ENCODE assay signal across 25 cellular contexts in the genomic region with DNA sequence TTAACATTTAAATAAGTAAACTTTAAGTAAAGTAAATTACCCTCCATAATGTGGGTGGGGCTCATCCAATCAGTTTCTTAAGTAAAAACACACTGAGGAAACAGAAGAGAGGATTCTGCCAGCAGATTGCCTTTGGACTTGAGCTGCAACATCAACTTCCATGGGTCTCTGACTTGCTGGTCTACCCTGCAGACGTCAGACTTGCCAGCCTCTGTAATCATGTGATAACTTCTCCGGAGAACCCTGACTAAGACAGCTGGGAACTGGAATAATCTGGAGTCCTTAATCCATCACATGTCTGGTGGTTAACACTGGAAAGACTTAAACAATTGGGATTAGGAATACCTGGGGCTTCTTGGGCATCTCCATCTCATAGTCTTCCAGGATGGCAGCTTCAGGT. TPM values are rescaled to one million over a fixed set of nuclear protein-coding genes. Genes with fewer than 3 reads are reported as not detected.
DNase-seq lines count a peak whose midpoint lies in the region; ATAC-seq and TF ChIP-seq lines count a peak whose summit lies in the region.
"Had no signal": no experiment of that assay in that cellular context is flagged by ENCODE, and none has a peak within 500 bp of the region (broad histone marks: within the 10 kb centered on the region; RNA-seq: fewer than 3 reads in every experiment).

No MANE protein-coding gene starts in this region.

- TF ChIP-seq CTCF in WERI-Rb-1 (IDR thresholded peaks at IDR 0.05; ENCODE audit: low read depth, low read length): no peak

- no peaks in the 10 kb centered on the region for H3K9me3 Mint-ChIP-seq in activated CD4-positive, alpha-beta T cell treated with anti-CD3 and anti-CD28 coated beads, Interleukin-2, amount 10 ng/mL, durations not matched to agents 24 days and 14 days
- H3K9me3 Mint-ChIP-seq: CD8-positive, alpha-beta T cell had no signal

- DNase-seq in activated CD4-positive, alpha-beta T cell treated with anti-CD3 and anti-CD28 coated beads, Interleukin-2, amount 10 ng/mL, durations not matched to agents 24 days and 14 days: peak; percentile 30
- no peak for DNase-seq in activated CD4-positive, alpha-beta T cell treated with anti-CD3 and anti-CD28 coated beads for 4 hours
- peak; percentile 29 for DNase-seq in WERI-Rb-1
- DNase-seq in left colon: no peak
- DNase-seq in OCI-M2 (lab: John Stamatoyannopoulos, UW; ENCODE audit: unreplicated experiment): no peak
- DNase-seq in activated T-cell treated with anti-CD3 and anti-CD28 coated beads for 4 hours: no peak
- DNase-seq: 8988T; AML-193; C1 segment of cervical spinal cord; Calu3; CD8-positive, alpha-beta T cell; DMS79; GM23248; HCEC 1CT; NCI-H1105; NCI-H146; NCI-H2029 treated with DMSO at 0.1 percent for 48 hours; NCI-H226; NCI-H510A treated with DMSO at 0.1 percent for 48 hours; NCI-H748 treated with DMSO at 0.1 percent for 48 hours; RPMI8226; SHP77; SW 1271 had no signal

- intact Hi-C loops in activated CD4-positive, alpha-beta T cell treated with anti-CD3 and anti-CD28 coated beads, Interleukin-2, amount 10 ng/mL, durations not matched to agents 24 days and 14 days (cut with micrococcal nuclease): no loop called here
- intact Hi-C loops in left colon (cut with DNase I, micrococcal nuclease): no loop called here

- H3K27me3 Mint-ChIP-seq in activated CD4-positive, alpha-beta T cell treated with anti-CD3 and anti-CD28 coated beads, Interleukin-2, amount 10 ng/mL, durations not matched to agents 24 days and 14 days: peaks cover 29% of the 10 kb centered on the region

- no peaks in the 10 kb centered on the region for H3K4me1 Mint-ChIP-seq in activated CD4-positive, alpha-beta T cell treated with anti-CD3 and anti-CD28 coated beads, Interleukin-2, amount 10 ng/mL, durations not matched to agents 24 days and 14 days

- H3K36me3 ChIP-seq in WERI-Rb-1: no peaks in the 10 kb centered on the region

- no peak overlapping the region for H3K27ac Mint-ChIP-seq in activated CD4-positive, alpha-beta T cell treated with anti-CD3 and anti-CD28 coated beads, Interleukin-2, amount 10 ng/mL, durations not matched to agents 24 days and 14 days
- H3K27ac Mint-ChIP-seq: CD8-positive, alpha-beta T cell had no signal

- peak; percentile 22 for ATAC-seq in left colon
- no peak for ATAC-seq in GM21576 (IDR thresholded peaks at IDR 0.05; ENCODE audit: unreplicated experiment)
- ATAC-seq: CD8-positive, alpha-beta T cell had no signal

- no peak overlapping the region for H3K4me3 ChIP-seq in WERI-Rb-1 (ENCODE audit: low read depth, low read length)
- H3K4me3 ChIP-seq: GM23248, SK-N-MC had no signal

- no peaks in the 10 kb centered on the region for H3K9me3 ChIP-seq in WERI-Rb-1 (ENCODE audit: severe bottlenecking)

- no peaks in the 10 kb centered on the region for H3K36me3 Mint-ChIP-seq in activated CD4-positive, alpha-beta T cell treated with anti-CD3 and anti-CD28 coated beads, Interleukin-2, amount 10 ng/mL, durations not matched to agents 24 days and 14 days (ENCODE audit: low read depth)
- H3K36me3 Mint-ChIP-seq: CD8-positive, alpha-beta T cell had no signal

- H3K4me3 Mint-ChIP-seq in activated CD4-positive, alpha-beta T cell treated with anti-CD3 and anti-CD28 coated beads, Interleukin-2, amount 10 ng/mL, durations not matched to agents 24 days and 14 days: no peak overlapping the region
- H3K4me3 Mint-ChIP-seq: CD8-positive, alpha-beta T cell had no signal

- no peaks in the 10 kb centered on the region for H3K27me3 ChIP-seq in WERI-Rb-1 (ENCODE audit: insufficient read depth, low read depth, severe bottlenecking)

- H3K27ac ChIP-seq in WERI-Rb-1: no peak overlapping the region
- H3K27ac ChIP-seq: GM23248, SK-N-MC had no signal

RNA-seq across cellular contexts. Expression of a gene that starts 13.2 kb away (rescaled TPM):
- total RNA-seq in activated CD4-positive, alpha-beta T cell treated with anti-CD3 and anti-CD28 coated beads, Interleukin-2, amount 10 ng/mL, durations not matched to agents 24 days and 14 days: 35.0 and 43.6 TPM in 2 replicates
- 10 to 100 TPM; 47.7 to 49.7 TPM for total RNA-seq in left colon

RNA-seq across cellular contexts. Expression of a gene that starts 59.4 kb away (rescaled TPM):
- total RNA-seq in activated CD4-positive, alpha-beta T cell treated with anti-CD3 and anti-CD28 coated beads, Interleukin-2, amount 10 ng/mL, durations not matched to agents 24 days and 14 days: 69.2 and 77.2 TPM in 2 replicates
- 10 to 100 TPM; 22.9 to 32.7 TPM for total RNA-seq in left colon

Comparison
In these comparisons a context has a peak if more than half of its experiments do, and no peak if none do; other contexts are left out.
1. DNase-seq: peak in activated CD4-positive, alpha-beta T cell treated with anti-CD3 and anti-CD28 coated beads, Interleukin-2, amount 10 ng/mL, durations not matched to agents 24 days and 14 days (single experiment) and WERI-Rb-1 (single experiment); none in activated CD4-positive, alpha-beta T cell treated with anti-CD3 and anti-CD28 coated beads for 4 hours (0 of 2), left colon (0 of 2), OCI-M2 (single experiment) and activated T-cell treated with anti-CD3 and anti-CD28 coated beads for 4 hours (single experiment).